In genomic region chr16:49491736-49492089, GRCh38 we compare ENCODE assay signal across 9 cellular contexts.
A peak's percentile ranks its signal among the peaks of the same experiment; 100 is the strongest.
DNase-seq lines count a peak whose midpoint lies in the region; ATAC-seq and TF ChIP-seq lines count a peak whose summit lies in the region.
"Had no signal": no experiment of that assay in that cellular context is flagged by ENCODE, and none has a peak within 500 bp of the region (broad histone marks: within the 10 kb centered on the region; RNA-seq: fewer than 3 reads in every experiment).

No MANE protein-coding gene starts in this region.

- H3K9me3 ChIP-seq in parathyroid adenoma (ENCODE audit: control insufficient read depth, low read length): no peaks in the 10 kb centered on the region
- no peaks in the 10 kb centered on the region for H3K9me3 ChIP-seq in MG63

- peak overlapping the region; percentile 64 for H3K4me2 ChIP-seq in parathyroid adenoma (ENCODE audit: low read length)

- peaks cover 4% of the 10 kb centered on the region for H3K4me1 ChIP-seq in parathyroid adenoma

- no peaks in the 10 kb centered on the region for H3K36me3 ChIP-seq in parathyroid adenoma (ENCODE audit: control insufficient read depth, insufficient read depth, low read length)
- no peaks in the 10 kb centered on the region for H3K36me3 ChIP-seq in MG63

- peak overlapping the region; percentile 91 for H2AFZ ChIP-seq in parathyroid adenoma

- TF ChIP-seq CTCF in parathyroid adenoma (IDR thresholded peaks at IDR 0.05): no peak
- TF ChIP-seq CTCF in GM13976 (IDR thresholded peaks at IDR 0.05; ENCODE audit: borderline replicate concordance, control extremely low read depth, extremely low read depth, insufficient read depth, missing control alignments): no peak

- ATAC-seq in Right ventricle myocardium superior (ENCODE audit: poor library complexity) (peak; percentile 68), GM21737 (IDR thresholded peaks at IDR 0.05; ENCODE audit: unreplicated experiment) (no peak), SK-N-SH treated with all-trans-retinoic acid at 6 μM for 48 hours (no peak)

- intact Hi-C loops in Right ventricle myocardium superior (cut with DNase I): loop anchor here (5.0 to 10.0 kb wide), 2 partner anchors 101 to 373 kb away; no protein-coding TSS in a partner anchor

- H3K4me3 ChIP-seq in parathyroid adenoma (ENCODE audit: low read depth, low read length): peak overlapping the region; percentile 54
- no peak overlapping the region for H3K4me3 ChIP-seq in MG63
- H3K4me3 ChIP-seq: lung had no signal

- no peaks in the 10 kb centered on the region for H3K79me2 ChIP-seq in parathyroid adenoma

- DNase-seq in DMS 273 (lab: John Stamatoyannopoulos, UW; ENCODE audit: unreplicated experiment) (peak; percentile 97), RPMI8226 (peak; percentile 15), Right ventricle myocardium superior (peak; percentile 54), GM13976 (ENCODE audit: low spot score) (no peak), MG63 (no peak)

- H3K27ac ChIP-seq in parathyroid adenoma: no peak overlapping the region

- H3K27me3 ChIP-seq in parathyroid adenoma (ENCODE audit: control insufficient read depth, insufficient read depth, low read length) (no peaks in the 10 kb centered on the region), MG63 (no peaks in the 10 kb centered on the region)

- in situ Hi-C loops in GM13976 (cut with MboI; ENCODE audit: low sequenced_read_pairs, unreplicated experiment): no loop called here

- no peak overlapping the region for H3K9ac ChIP-seq in parathyroid adenoma

TF ChIP-seq in SK-N-SH treated with all-trans-retinoic acid at 6 μM for 48 hours, 23 proteins besides CTCF, POLR2A, EP300 and RAD21:
- no peak for TF ChIP-seq ESRRG (CRISPR knock-in tag; IDR thresholded peaks at IDR 0.05)
- no peak for TF ChIP-seq CREB5 (CRISPR knock-in tag; IDR thresholded peaks at IDR 0.05; ENCODE audit: low read depth)
- no peak for TF ChIP-seq ARNTL (CRISPR knock-in tag; IDR thresholded peaks at IDR 0.05; ENCODE audit: borderline replicate concordance, low read depth)
- no peak for TF ChIP-seq SNAI2 (CRISPR knock-in tag; IDR thresholded peaks at IDR 0.05)
- no peak for TF ChIP-seq ZNF8 (CRISPR knock-in tag; IDR thresholded peaks at IDR 0.05)
- no peak for TF ChIP-seq ISL1 (CRISPR knock-in tag; IDR thresholded peaks at IDR 0.05)
- no peak for TF ChIP-seq POU6F1 (CRISPR knock-in tag; IDR thresholded peaks at IDR 0.05; ENCODE audit: borderline replicate concordance, low read depth)
- no peak for TF ChIP-seq ZNF565 (CRISPR knock-in tag; conservative IDR thresholded peaks at IDR 0.05; ENCODE audit: low read depth)
- no peak for TF ChIP-seq PATZ1 (CRISPR knock-in tag; IDR thresholded peaks at IDR 0.05; ENCODE audit: borderline replicate concordance)
- TF ChIP-seq TSHZ2 (CRISPR knock-in tag; IDR thresholded peaks at IDR 0.05): no peak

Comparison
In these comparisons a context has a peak if more than half of its experiments do, and no peak if none do; other contexts are left out.
1. DNase-seq: peak in DMS 273 (single experiment), RPMI8226 (single experiment) and Right ventricle myocardium superior (single experiment); none in GM13976 (single experiment) and MG63 (single experiment).